ENCODE assay signal across 8 cellular contexts in the genomic region with DNA sequence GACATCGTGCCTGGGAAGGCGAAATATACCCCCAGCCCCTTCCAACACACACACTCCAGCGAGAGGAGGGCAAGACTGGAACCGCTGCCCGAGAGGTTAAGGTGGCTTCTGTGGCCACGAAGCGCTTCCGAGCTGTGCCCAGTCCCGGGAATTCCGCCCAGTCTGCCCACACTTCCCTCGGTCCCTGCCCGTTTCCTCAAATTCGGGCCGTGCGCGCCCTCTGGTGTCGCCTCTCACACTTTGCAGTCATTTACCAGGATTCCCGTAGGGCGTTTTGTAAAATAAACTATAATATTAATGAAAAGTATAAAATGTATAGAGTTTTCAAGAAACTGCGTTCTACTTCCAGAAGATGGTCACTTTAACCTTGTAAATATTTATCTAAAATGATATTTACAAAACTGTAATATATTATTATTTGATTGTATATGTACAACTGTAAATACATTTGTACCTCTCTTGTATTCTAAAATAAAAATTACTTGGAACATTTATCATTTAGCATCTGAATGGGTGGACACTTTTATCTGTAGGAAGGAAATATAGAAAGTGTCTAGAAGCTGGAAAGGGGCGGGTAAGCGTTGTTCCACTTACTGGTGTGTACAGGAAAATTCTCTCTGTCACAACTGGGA. TPM values are rescaled to one million over a fixed set of nuclear protein-coding genes. Genes with fewer than 3 reads are reported as not detected.
A peak's percentile ranks its signal among the peaks of the same experiment; 100 is the strongest.
DNase-seq lines count a peak whose midpoint lies in the region; ATAC-seq and TF ChIP-seq lines count a peak whose summit lies in the region.

No MANE protein-coding gene starts in this region.

- intact Hi-C loops in tibial artery (cut with DNase I; ENCODE audit: low total_unique reads): loop anchor here (5.0 to 10.0 kb wide), 2 partner anchors 108 to 220 kb away; partner anchors contain the start of gene FUBP3

- DNase-seq in DMS 273 (lab: John Stamatoyannopoulos, UW; ENCODE audit: unreplicated experiment) (peak; percentile 92), Peyer's patch (peak; percentile 54 to 87 (median 86)), fibroblast of the conjunctiva (ENCODE audit: low read depth) (peak; percentile 66), neural progenitor cell (ENCODE audit: low spot score) (peak; percentile 90), tibial artery (peak; percentile 56 to 84)
- peak; percentile 38 for DNase-seq in activated T-helper 9 cell treated with anti-CD3 and anti-CD28 coated beads, Interleukin-2, amount 50 U/mL, for 16 hours (ENCODE audit: low read depth)

- H3K36me3 Mint-ChIP-seq in neural progenitor cell: peaks cover 2% of the 10 kb centered on the region

- H3K4me2 ChIP-seq in KMS-11 (peak overlapping the region; percentile 99), neural progenitor cell (peak overlapping the region; percentile 93)

- H3K4me3 ChIP-seq in KMS-11 (IDR thresholded peaks at IDR 0.05; ENCODE audit: insufficient read depth, low read depth, low read length) (no peak overlapping the region), Peyer's patch (peak overlapping the region; percentile 49 to 83 (median 67)), neural progenitor cell (peak overlapping the region; percentile 72), tibial artery (peak overlapping the region; percentile 43 to 62)

- ATAC-seq in GM18505 (IDR thresholded peaks at IDR 0.05; ENCODE audit: unreplicated experiment): no peak

- H3K27me3 ChIP-seq in KMS-11 (ENCODE audit: insufficient read depth, low read depth): peaks cover 19% of the 10 kb centered on the region; the same call in 1 of the 2 replicates
- peaks cover 0 to 4% of the 10 kb centered on the region in 2 donors for H3K27me3 ChIP-seq in Peyer's patch
- H3K27me3 ChIP-seq in neural progenitor cell: peaks cover 55% of the 10 kb centered on the region
- H3K27me3 ChIP-seq in tibial artery: peaks cover 0 to 29% of the 10 kb centered on the region in 2 donors

- peaks cover 7% of the 10 kb centered on the region for H3F3A ChIP-seq in neural progenitor cell (ENCODE audit: low read depth)

- TF ChIP-seq CTCF in KMS-11 (conservative IDR thresholded peaks at IDR 0.05; ENCODE audit: low read depth, low read length) (peak; percentile 87), Peyer's patch (IDR thresholded peaks at IDR 0.05) (peak; percentile 39 to 86 (median 80)), neural progenitor cell (IDR thresholded peaks at IDR 0.05) (peak; percentile 83), tibial artery (IDR thresholded peaks at IDR 0.05) (peak; percentile 72 to 76)

- peaks cover 5% of the 10 kb centered on the region for H3K4me1 Mint-ChIP-seq in neural progenitor cell

- H3K9me3 ChIP-seq in Peyer's patch (peaks cover 0 to 7% (median 0%) of the 10 kb centered on the region in 4 donors), neural progenitor cell (ENCODE audit: low read depth) (no peaks in the 10 kb centered on the region), tibial artery (peaks cover 0 to 4% (median 3%) of the 10 kb centered on the region in 3 donors)

- TF ChIP-seq POLR2A in Peyer's patch (IDR thresholded peaks at IDR 0.05): no peak
- TF ChIP-seq POLR2A in GM18505 (IDR thresholded peaks at IDR 0.05; ENCODE audit: borderline replicate concordance, extremely low read depth, insufficient read depth, insufficient read length): no peak

- H3K27ac ChIP-seq in KMS-11 (no peak overlapping the region), Peyer's patch (no peak overlapping the region), neural progenitor cell (no peak overlapping the region), tibial artery (no peak overlapping the region)

- H3K27ac Mint-ChIP-seq in neural progenitor cell: no peak overlapping the region

- H3K4me3 Mint-ChIP-seq in neural progenitor cell: peak overlapping the region; percentile 85

- peaks cover 10% of the 10 kb centered on the region for H3K9me3 Mint-ChIP-seq in neural progenitor cell

- peaks cover 50% of the 10 kb centered on the region for H3K27me3 Mint-ChIP-seq in neural progenitor cell (ENCODE audit: insufficient read depth, low read depth)

- H3K9ac ChIP-seq in KMS-11: peak overlapping the region; percentile 58; the same call in 1 of the 2 replicates
- no peak overlapping the region for H3K9ac ChIP-seq in neural progenitor cell

- H3K4me1 ChIP-seq in KMS-11 (ENCODE audit: low read depth, poor library complexity, severe bottlenecking) (no peaks in the 10 kb centered on the region), Peyer's patch (peaks cover 0 to 13% (median 5%) of the 10 kb centered on the region in 4 donors), neural progenitor cell (no peaks in the 10 kb centered on the region), tibial artery (peaks cover 0 to 17% (median 15%) of the 10 kb centered on the region in 4 donors)

- H4K20me1 ChIP-seq in KMS-11 (ENCODE audit: insufficient read depth) (no peaks in the 10 kb centered on the region), neural progenitor cell (ENCODE audit: low read depth) (no peaks in the 10 kb centered on the region)

- H3K36me3 ChIP-seq in KMS-11 (ENCODE audit: insufficient read depth): no peaks in the 10 kb centered on the region
- H3K36me3 ChIP-seq in Peyer's patch: no peaks in the 10 kb centered on the region
- no peaks in the 10 kb centered on the region for H3K36me3 ChIP-seq in neural progenitor cell
- no peaks in the 10 kb centered on the region for H3K36me3 ChIP-seq in tibial artery

- H3K79me2 ChIP-seq in KMS-11 (ENCODE audit: insufficient read depth, low read depth): no peaks in the 10 kb centered on the region
- no peaks in the 10 kb centered on the region for H3K79me2 ChIP-seq in neural progenitor cell (ENCODE audit: low read depth)

- H2AFZ ChIP-seq in KMS-11 (ENCODE audit: low read depth) (peak overlapping the region; percentile 93), neural progenitor cell (replicated peaks) (no peak overlapping the region)

RNA-seq across cellular contexts. Expression of gene EXOSC2, which starts 11.0 kb away (rescaled TPM):
- total RNA-seq in Peyer's patch (10 to 100 TPM; 19.1 to 33.8 (median 20.8) TPM), neural progenitor cell (ENCODE audit: low replicate concordance) (59.1 and 75.5 TPM in 2 replicates)

RNA-seq across cellular contexts. Expression of gene PRDM12, which starts 18.2 kb away (rescaled TPM):
- 1 to 10 TPM in 1 of 4 donors, not detected in 3; 1.8 TPM for total RNA-seq in Peyer's patch
- not detected in 2 replicates for total RNA-seq in neural progenitor cell (ENCODE audit: low replicate concordance)

Comparison
In these comparisons a context has a peak if more than half of its experiments do, and no peak if none do; other contexts are left out.
1. DNase-seq: peak in every context shown above with its lines; median percentile 92 in DMS 273; 90 in neural progenitor cell; 86 in Peyer's patch; 70 in tibial artery; 66 in fibroblast of the conjunctiva; 38 in activated T-helper 9 cell treated with anti-CD3 and anti-CD28 coated beads, Interleukin-2, amount 50 U/mL, for 16 hours.